Comparison of ENCODE assay signal across 10 cellular contexts in genomic region chr10:125721035-125721434, GRCh38. TPM values are rescaled to one million over a fixed set of nuclear protein-coding genes. Genes with fewer than 3 reads are reported as not detected.
DNase-seq lines count a peak whose midpoint lies in the region; ATAC-seq, FAIRE-seq and TF ChIP-seq lines count a peak whose summit lies in the region.
"Had no signal": no experiment of that assay in that cellular context is flagged by ENCODE, and none has a peak within 500 bp of the region (broad histone marks: within the 10 kb centered on the region; RNA-seq: fewer than 3 reads in every experiment).

No MANE protein-coding gene starts in this region.

- intact Hi-C loops in heart right ventricle (cut with DNase I): loop anchor here in 4 of 10 donors (5.0 to 10.0 kb wide), 2 partner anchors 101 to 104 kb away; partner anchors contain the start of genes BCCIP (in 4 of the 4) and UROS (in 4 of the 4)

- H2AFZ ChIP-seq in keratinocyte (ENCODE audit: control insufficient read depth, low read length): no peak overlapping the region

- H3K4me1 ChIP-seq in keratinocyte (ENCODE audit: control insufficient read depth, extremely low read depth, insufficient read depth, low read length) (peaks cover 14% of the 10 kb centered on the region), upper lobe of left lung (peaks cover 18 to 25% (median 19%) of the 10 kb centered on the region in 4 donors), heart right ventricle (peaks cover 5 to 29% (median 15%) of the 10 kb centered on the region in 9 donors)
- H3K4me1 ChIP-seq: HAP-1 had no signal

- WGBS in upper lobe of left lung, 2 donors: 73 to 81% methylated on average over 6 of the region's 6 CpGs
- 91 to 92% methylated on average over 6 of the region's 6 CpGs for WGBS in heart right ventricle, 2 donors

- DNase-seq in MG63: no peak
- no peak for DNase-seq in keratinocyte (ENCODE audit: low read depth, low spot score)
- DNase-seq in upper lobe of left lung: no peak
- no peak for DNase-seq in hippocampal formation (lab: John Stamatoyannopoulos, UW)
- no peak for DNase-seq in heart right ventricle
- no peak for DNase-seq in kidney tubule cell (ENCODE audit: low spot score)
- DNase-seq: foreskin fibroblast had no signal

- no peak overlapping the region for H3K27ac ChIP-seq in keratinocyte (ENCODE audit: control insufficient read depth, insufficient read depth, low read length)
- no peak overlapping the region for H3K27ac ChIP-seq in upper lobe of left lung
- H3K27ac ChIP-seq in heart right ventricle: no peak overlapping the region

- dilution Hi-C loops in keratinocyte (cut with MboI; ENCODE audit: extremely low pct_ligation_motif_present, low sequenced_read_pairs): no loop called here

- peaks cover 50% of the 10 kb centered on the region for H3K36me3 ChIP-seq in MG63
- H3K36me3 ChIP-seq in keratinocyte (ENCODE audit: control insufficient read depth in 2 of 2, extremely low read depth in 1 of 2, insufficient read depth in 2 of 2, low read length in 2 of 2): peaks cover 9 to 15% of the 10 kb centered on the region in 2 experiments
- H3K36me3 ChIP-seq in upper lobe of left lung: peaks cover 20 to 50% (median 30%) of the 10 kb centered on the region in 4 donors
- H3K36me3 ChIP-seq in heart right ventricle: peaks cover 0 to 53% (median 30%) of the 10 kb centered on the region in 9 donors

- no peak for TF ChIP-seq POLR2A in upper lobe of left lung (IDR thresholded peaks at IDR 0.05)

- no peaks in the 10 kb centered on the region for H3K9me1 ChIP-seq in keratinocyte (ENCODE audit: control insufficient read depth, extremely low read depth, insufficient read depth, low read length)

- no peak for TF ChIP-seq CTCF in keratinocyte (optimal IDR thresholded peaks at IDR 0.05 in 1 of 3, IDR thresholded peaks at IDR 0.05 in 1 of 3, conservative IDR thresholded peaks at IDR 0.05 in 1 of 3; ENCODE audit: extremely low read depth in 1 of 3, insufficient read depth in 2 of 3, low read length in 3 of 3)
- TF ChIP-seq CTCF in upper lobe of left lung (IDR thresholded peaks at IDR 0.05): no peak
- TF ChIP-seq CTCF in heart right ventricle (IDR thresholded peaks at IDR 0.05): no peak

- FAIRE-seq in keratinocyte (lab: Jason Lieb, UNC): no peak

- TF ChIP-seq EP300 in upper lobe of left lung (IDR thresholded peaks at IDR 0.05): no peak

- H3K9me3 ChIP-seq in MG63 (peaks cover 8% of the 10 kb centered on the region), keratinocyte (ENCODE audit: control insufficient read depth, low read depth, low read length) (no peaks in the 10 kb centered on the region), upper lobe of left lung (no peaks in the 10 kb centered on the region), heart right ventricle (peaks cover 0 to 8% (median 0%) of the 10 kb centered on the region in 11 donors)

- H3K27me3 ChIP-seq in MG63: no peaks in the 10 kb centered on the region
- no peaks in the 10 kb centered on the region for H3K27me3 ChIP-seq in keratinocyte (ENCODE audit: control insufficient read depth, extremely low read depth, insufficient read depth, low read length)
- H3K27me3 ChIP-seq in upper lobe of left lung: no peaks in the 10 kb centered on the region
- H3K27me3 ChIP-seq in heart right ventricle: no peaks in the 10 kb centered on the region

- H3K79me2 ChIP-seq in keratinocyte (ENCODE audit: control insufficient read depth, insufficient read depth, low read length): peaks cover 28% of the 10 kb centered on the region

- peak overlapping the region; percentile 63 for H3K4me2 ChIP-seq in keratinocyte (ENCODE audit: control insufficient read depth, extremely low read depth, insufficient read depth, low read depth, low read length)

- H3K4me3 ChIP-seq in MG63 (peak overlapping the region; percentile 99), keratinocyte (ENCODE audit: control insufficient read depth in 2 of 3, extremely low read depth in 1 of 3, insufficient read depth in 2 of 3, low read depth in 1 of 3, low read length in 3 of 3) (peak overlapping the region in 2 of 3 experiments; percentile 98 to 99), upper lobe of left lung (peak overlapping the region in 1 of 4 donors; percentile 67), heart right ventricle (peak overlapping the region in 3 of 10 donors; percentile 83 to 93 (median 84))

- ATAC-seq in GM18498 (IDR thresholded peaks at IDR 0.05; ENCODE audit: unreplicated experiment): peak; percentile 47
- peak; percentile 34 for ATAC-seq in GM21529 (IDR thresholded peaks at IDR 0.05; ENCODE audit: unreplicated experiment)
- no peak for ATAC-seq in upper lobe of left lung (ENCODE audit: low FRiP score in 2 of 2)
- no peak for ATAC-seq in heart right ventricle

- H3K9ac ChIP-seq in keratinocyte (ENCODE audit: control insufficient read depth, extremely low read depth, insufficient read depth, low read length): no peak overlapping the region

- H4K20me1 ChIP-seq in keratinocyte (ENCODE audit: control insufficient read depth, extremely low read depth, insufficient read depth, low read length): no peaks in the 10 kb centered on the region

RNA-seq across cellular contexts. Expression of gene EDRF1, which starts 1.5 kb away (rescaled TPM):
- total RNA-seq in MG63 (2014; rRNA removed; shearing (Covaris generic); ENCODE audit: low replicate concordance): 13.6 and 16.7 TPM in 2 replicates
- polyA plus RNA-seq in keratinocyte: 12.4 to 20.4 TPM (median 13.8 TPM) in 3 replicates
- 4.6 TPM for polyA plus RNA-seq in keratinocyte (2011; ENCODE audit: low read depth)
- 4.9 and 10.6 TPM in 2 replicates for polyA plus RNA-seq in keratinocyte (2011; cell fraction: cytosol; rRNA removed)
- polyA plus RNA-seq in keratinocyte (2011; cell fraction: nucleus; rRNA removed): 33.8 and 45.1 TPM in 2 replicates
- 7.9 and 8.4 TPM in 2 replicates for polyA plus RNA-seq in keratinocyte (2012; ENCODE audit: low replicate concordance)
- 3.4 to 19.1 TPM (median 16.3 TPM) in 3 replicates for polyA minus RNA-seq in keratinocyte
- polyA minus RNA-seq in keratinocyte (2011; cell fraction: cytosol; rRNA and poly(A)+ RNA removed): 5.8 TPM
- 15.7 and 29.1 TPM in 2 replicates for polyA minus RNA-seq in keratinocyte (2011; cell fraction: nucleus; rRNA and poly(A)+ RNA removed)
- 10 to 100 TPM; 12.0 to 47.1 (median 19.4) TPM for total RNA-seq in upper lobe of left lung
- 10 to 100 TPM in 6 of 10 donors, 1 to 10 TPM in 4; 7.7 to 13.2 (median 10.2) TPM for total RNA-seq in heart right ventricle
- polyA plus RNA-seq in heart right ventricle: 10 to 100 TPM in 1 of 2 donors, 1 to 10 TPM in 1; 7.6 to 19.2 TPM

RNA-seq across cellular contexts. Expression of gene TEX36, which starts 38.1 kb away (rescaled TPM):
- not detected in 2 replicates for total RNA-seq in MG63 (2014; rRNA removed; shearing (Covaris generic); ENCODE audit: low replicate concordance)
- polyA plus RNA-seq in keratinocyte (not detected in 3 replicates), heart right ventricle (not detected)
- polyA plus RNA-seq in keratinocyte (2011; ENCODE audit: low read depth): not detected
- not detected in 2 replicates for polyA plus RNA-seq in keratinocyte (2011; cell fraction: cytosol; rRNA removed)
- not detected in 2 replicates for polyA plus RNA-seq in keratinocyte (2011; cell fraction: nucleus; rRNA removed)
- polyA plus RNA-seq in keratinocyte (2012; ENCODE audit: low replicate concordance): not detected in 2 replicates
- not detected in 3 replicates for polyA minus RNA-seq in keratinocyte
- not detected for polyA minus RNA-seq in keratinocyte (2011; cell fraction: cytosol; rRNA and poly(A)+ RNA removed)
- polyA minus RNA-seq in keratinocyte (2011; cell fraction: nucleus; rRNA and poly(A)+ RNA removed): not detected in 2 replicates
- total RNA-seq in upper lobe of left lung (not detected), heart right ventricle (not detected)

RNA-seq across cellular contexts. Expression of gene MMP21, which starts 54.6 kb away (rescaled TPM):
- not detected in 2 replicates for total RNA-seq in MG63 (2014; rRNA removed; shearing (Covaris generic); ENCODE audit: low replicate concordance)
- polyA plus RNA-seq in keratinocyte (not detected in 3 replicates), heart right ventricle (under 1 TPM; 0.06 to 0.22 TPM)
- not detected for polyA plus RNA-seq in keratinocyte (2011; ENCODE audit: low read depth)
- polyA plus RNA-seq in keratinocyte (2011; cell fraction: cytosol; rRNA removed): not detected in 2 replicates
- polyA plus RNA-seq in keratinocyte (2011; cell fraction: nucleus; rRNA removed): 0.05 and 0.11 TPM in 2 replicates
- polyA plus RNA-seq in keratinocyte (2012; ENCODE audit: low replicate concordance): not detected in 2 replicates
- not detected in 3 replicates for polyA minus RNA-seq in keratinocyte
- polyA minus RNA-seq in keratinocyte (2011; cell fraction: cytosol; rRNA and poly(A)+ RNA removed): not detected
- not detected in 2 replicates for polyA minus RNA-seq in keratinocyte (2011; cell fraction: nucleus; rRNA and poly(A)+ RNA removed)
- total RNA-seq in upper lobe of left lung (1 to 10 TPM in 2 of 6 donors, under 1 TPM in 3, not detected in 1; 0.13 to 3.1 (median 0.69) TPM), heart right ventricle (under 1 TPM in 3 of 10 donors, not detected in 7; 0.12 to 0.15 (median 0.15) TPM)

Comparison
In these comparisons a context has a peak if more than half of its experiments do, and no peak if none do; other contexts are left out.
1. ATAC-seq: peak in GM18498 (single experiment) and GM21529 (single experiment); none in upper lobe of left lung (0 of 2) and heart right ventricle (0 of 8).